19 cellular contexts compared by ENCODE assay signal in genomic region chr14:54979039-54979438, GRCh38.
"Had no signal": no experiment of that assay in that cellular context is flagged by ENCODE, and none has a peak within 500 bp of the region (broad histone marks: within the 10 kb centered on the region; RNA-seq: fewer than 3 reads in every experiment).

No MANE protein-coding gene starts in this region.

- H3K9me3 Mint-ChIP-seq: activated CD4-positive, alpha-beta T cell treated with anti-CD3 and anti-CD28 coated beads, Interleukin-2, amount 10 ng/mL, durations not matched to agents 24 days and 14 days; brain; T-helper 1 cell treated with Interleukin-12 subunit alpha and Interleukin-12 subunit beta and Interleukin-4 antibody, amounts not matched to agents 30 μg/mL and 1 μg/mL, for 36 hours had no signal

- H3K4me2 ChIP-seq: PC-9 had no signal

- H3K4me3 Mint-ChIP-seq: activated CD4-positive, alpha-beta T cell treated with anti-CD3 and anti-CD28 coated beads, Interleukin-2, amount 10 ng/mL, durations not matched to agents 24 days and 14 days; activated naive CD8-positive, alpha-beta T cell; brain; T-helper 1 cell treated with Interleukin-12 subunit alpha and Interleukin-12 subunit beta and Interleukin-4 antibody, amounts not matched to agents 30 μg/mL and 1 μg/mL, for 36 hours had no signal

- H3K27me3 Mint-ChIP-seq: activated CD4-positive, alpha-beta T cell treated with anti-CD3 and anti-CD28 coated beads, Interleukin-2, amount 10 ng/mL, durations not matched to agents 24 days and 14 days; activated naive CD8-positive, alpha-beta T cell; brain had no signal

- H3K4me1 Mint-ChIP-seq: brain had no signal

- ATAC-seq: K562 had no signal

- DNase-seq: activated CD4-positive, alpha-beta T cell treated with anti-CD3 and anti-CD28 coated beads, Interleukin-2, amount 10 ng/mL, durations not matched to agents 24 days and 14 days; activated effector memory CD4-positive, alpha-beta T cell treated with Interleukin-2 at 50 U/mL for 16 hours; activated naive CD4-positive, alpha-beta T cell; amygdala; Karpas-422; NCI-H1105 treated with DMSO at 0.1 percent for 48 hours; NCI-H146; NCI-H187 treated with DMSO at 0.1 percent for 48 hours; NCI-H2081 treated with DMSO at 0.1 percent for 48 hours; NCI-H446; NCI-H524; PC-9; SHP77 treated with DMSO at 0.1 percent for 48 hours; T1000 had no signal

- H3K27ac ChIP-seq: PC-9, VCaP had no signal

- H3K27ac Mint-ChIP-seq: activated CD4-positive, alpha-beta T cell treated with anti-CD3 and anti-CD28 coated beads, Interleukin-2, amount 10 ng/mL, durations not matched to agents 24 days and 14 days; activated naive CD8-positive, alpha-beta T cell; brain; T-helper 1 cell treated with Interleukin-12 subunit alpha and Interleukin-12 subunit beta and Interleukin-4 antibody, amounts not matched to agents 30 μg/mL and 1 μg/mL, for 36 hours had no signal

- H3K4me3 ChIP-seq: K562, PC-9 had no signal
